Comparison of ENCODE assay signal across 21 cellular contexts in genomic region chr1:34771573-34771972, GRCh38. TPM values are rescaled to one million over a fixed set of nuclear protein-coding genes. Genes with fewer than 3 reads are reported as not detected.
"Had no signal": no experiment of that assay in that cellular context is flagged by ENCODE, and none has a peak within 500 bp of the region (broad histone marks: within the 10 kb centered on the region; RNA-seq: fewer than 3 reads in every experiment).

No MANE protein-coding gene starts in this region.

- DNase-seq: cortex of kidney; effector CD8-positive, alpha-beta T cell; gastrocnemius medialis; immature natural killer cell; left colon; pancreas; right lobe of liver; stimulated activated CD4-positive, alpha-beta T cell treated with anti-CD3 and anti-CD28 coated beads, Interleukin-12 subunit alpha, Interleukin-12 subunit beta, amount 100 ng/mL, for 4 hours; stimulated activated naive CD4-positive, alpha-beta T cell; stomach; substantia nigra; trophoblast cell had no signal

- H3K27me3 ChIP-seq: gastrocnemius medialis, neural progenitor cell, pancreas, right lobe of liver had no signal

- H3K27ac ChIP-seq: gastrocnemius medialis, neural progenitor cell, pancreas, right lobe of liver, stomach had no signal

- H3K9me3 ChIP-seq: gastrocnemius medialis, pancreas, right lobe of liver, stomach had no signal

- H3K4me3 ChIP-seq: dorsolateral prefrontal cortex, gastrocnemius medialis, neural progenitor cell, pancreas, right lobe of liver, stomach had no signal

- H3K36me3 ChIP-seq: gastrocnemius medialis, neural progenitor cell, pancreas, right lobe of liver, stomach had no signal

- H3K9ac ChIP-seq: neural progenitor cell had no signal

- H3K4me1 ChIP-seq: gastrocnemius medialis, neural progenitor cell, pancreas, right lobe of liver, stomach had no signal

- H2AFZ ChIP-seq: neural progenitor cell had no signal

- ATAC-seq: gastrocnemius medialis; left colon; natural killer cell treated with Interleukin-12 subunit alpha and Interleukin-12 subunit beta and Interleukin-15 and Interleukin-18, amount 100 ng/mL, for 72 hours; pancreas; right lobe of liver had no signal

- H3K4me2 ChIP-seq: neural progenitor cell had no signal

RNA-seq across cellular contexts. Expression of gene GJB3, which starts 9.4 kb away (rescaled TPM):
- total RNA-seq: fibroblast of lung; gastrocnemius medialis; lung microvascular endothelial cell; myocyte; natural killer cell treated with Interleukin-12 subunit alpha and Interleukin-12 subunit beta and Interleukin-15 and Interleukin-18, amount 100 ng/mL, for 72 hours had no signal
- polyA plus RNA-seq: fibroblast of lung, immature natural killer cell had no signal

RNA-seq across cellular contexts. Expression of gene GJB4, which starts 12.0 kb away (rescaled TPM):
- total RNA-seq: fibroblast of lung; gastrocnemius medialis; liver; lung microvascular endothelial cell; myocyte; natural killer cell treated with Interleukin-12 subunit alpha and Interleukin-12 subunit beta and Interleukin-15 and Interleukin-18, amount 100 ng/mL, for 72 hours; progenitor cell of endocrine pancreas; right lobe of liver had no signal
- polyA plus RNA-seq: fibroblast of lung, immature natural killer cell, liver, pancreas had no signal

RNA-seq across cellular contexts. Expression of gene GJB5, which starts 16.7 kb away (rescaled TPM):
- total RNA-seq: fibroblast of lung; gastrocnemius medialis; kidney epithelial cell; left colon; liver; lung microvascular endothelial cell; myocyte; natural killer cell treated with Interleukin-12 subunit alpha and Interleukin-12 subunit beta and Interleukin-15 and Interleukin-18, amount 100 ng/mL, for 72 hours; pancreas; progenitor cell of endocrine pancreas; right lobe of liver had no signal
- polyA plus RNA-seq: fibroblast of lung, immature natural killer cell, liver, pancreas had no signal

RNA-seq across cellular contexts. Expression of gene GJA4, which starts 21.2 kb away (rescaled TPM):
- total RNA-seq: fibroblast of lung, kidney epithelial cell, myocyte had no signal
- polyA plus RNA-seq: fibroblast of lung, immature natural killer cell had no signal
